In genomic region chr6:35493307-35493983, GRCh38 we compare ENCODE assay signal across 16 cellular contexts. TPM values are rescaled to one million over a fixed set of nuclear protein-coding genes. Genes with fewer than 3 reads are reported as not detected.
DNase-seq lines count a peak whose midpoint lies in the region; ATAC-seq and TF ChIP-seq lines count a peak whose summit lies in the region.
"Had no signal": no experiment of that assay in that cellular context is flagged by ENCODE, and none has a peak within 500 bp of the region (broad histone marks: within the 10 kb centered on the region; RNA-seq: fewer than 3 reads in every experiment).

No MANE protein-coding gene starts in this region.

- no peak overlapping the region for H3K4me3 Mint-ChIP-seq in activated naive CD4-positive, alpha-beta T cell treated with anti-CD3 and anti-CD28 coated beads, Interleukin-2, amount 10 ng/mL, durations not matched to agents 7 days and 5 days
- no peak overlapping the region for H3K4me3 Mint-ChIP-seq in activated T-cell treated with anti-CD3 and anti-CD28 coated beads, Interleukin-2, amount 50 U/mL, for 72 hours
- H3K4me3 Mint-ChIP-seq in activated CD4-positive, alpha-beta memory T cell treated with anti-CD3 and anti-CD28 coated beads for 36 hours: no peak overlapping the region

- no peak for ATAC-seq in RWPE2 (ENCODE audit: low read depth)
- ATAC-seq in activated T-cell treated with anti-CD3 and anti-CD28 coated beads, Interleukin-2, amount 50 U/mL, for 72 hours (replicated peaks in 1 of 2): no peak
- ATAC-seq: naive thymus-derived CD8-positive, alpha-beta T cell had no signal

- H3K27me3 Mint-ChIP-seq in activated naive CD4-positive, alpha-beta T cell treated with anti-CD3 and anti-CD28 coated beads, Interleukin-2, amount 10 ng/mL, durations not matched to agents 7 days and 5 days: peaks cover 69% of the 10 kb centered on the region
- H3K27me3 Mint-ChIP-seq in activated T-cell treated with anti-CD3 and anti-CD28 coated beads, Interleukin-2, amount 50 U/mL, for 72 hours (ENCODE audit: low read depth): peaks cover 11% of the 10 kb centered on the region
- peaks cover 2% of the 10 kb centered on the region for H3K27me3 Mint-ChIP-seq in activated CD4-positive, alpha-beta memory T cell treated with anti-CD3 and anti-CD28 coated beads for 36 hours

- TF ChIP-seq CTCF in AG04449 (IDR thresholded peaks at IDR 0.05; ENCODE audit: insufficient read depth, low read length, missing control alignments): no peak
- TF ChIP-seq CTCF in RWPE2 (IDR thresholded peaks at IDR 0.05; ENCODE audit: poor library complexity, severe bottlenecking): no peak
- TF ChIP-seq CTCF in fibroblast of villous mesenchyme (IDR thresholded peaks at IDR 0.05; ENCODE audit: insufficient read depth, low read depth, low read length): no peak
- TF ChIP-seq CTCF in parathyroid adenoma (IDR thresholded peaks at IDR 0.05): no peak

- no peaks in the 10 kb centered on the region for H3K27me3 ChIP-seq in RWPE2 (ENCODE audit: insufficient read depth, poor library complexity, severe bottlenecking)
- H3K27me3 ChIP-seq in parathyroid adenoma (ENCODE audit: control insufficient read depth, insufficient read depth, low read length): no peaks in the 10 kb centered on the region

- H3K27ac Mint-ChIP-seq in activated naive CD4-positive, alpha-beta T cell treated with anti-CD3 and anti-CD28 coated beads, Interleukin-2, amount 10 ng/mL, durations not matched to agents 7 days and 5 days: no peak overlapping the region
- no peak overlapping the region for H3K27ac Mint-ChIP-seq in activated T-cell treated with anti-CD3 and anti-CD28 coated beads, Interleukin-2, amount 50 U/mL, for 72 hours
- no peak overlapping the region for H3K27ac Mint-ChIP-seq in activated CD4-positive, alpha-beta memory T cell treated with anti-CD3 and anti-CD28 coated beads for 36 hours

- H3K4me1 ChIP-seq in RWPE2 (ENCODE audit: insufficient read depth, poor library complexity, severe bottlenecking) (peaks cover 38% of the 10 kb centered on the region), parathyroid adenoma (peaks cover 59% of the 10 kb centered on the region)

- H3K4me3 ChIP-seq in AG04449 (ENCODE audit: low read depth, low read length) (peak overlapping the region; percentile 77), RWPE2 (ENCODE audit: severe bottlenecking) (no peak overlapping the region), fibroblast of villous mesenchyme (ENCODE audit: low read depth, low read length) (peak overlapping the region; percentile 82), parathyroid adenoma (ENCODE audit: low read depth, low read length) (no peak overlapping the region)

- H3K79me2 ChIP-seq in parathyroid adenoma: peaks cover 9% of the 10 kb centered on the region

- CTCF ChIA-PET in AG04449 (lab: Yijun Ruan, JAX): no interaction called here
- CTCF ChIA-PET in activated naive CD4-positive, alpha-beta T cell treated with anti-CD3 and anti-CD28 coated beads, Interleukin-2, amount 10 ng/mL, durations not matched to agents 7 days and 5 days (lab: Charles Lee): no interaction called here
- CTCF ChIA-PET in activated CD4-positive, alpha-beta memory T cell treated with anti-CD3 and anti-CD28 coated beads for 36 hours (lab: Charles Lee): interaction anchor here (1.5 kb wide), 1 partner anchor 196 kb away, joined by 3 read pairs; the partner anchor contains the start of gene DEF6

- no peaks in the 10 kb centered on the region for H3K9me3 Mint-ChIP-seq in activated naive CD4-positive, alpha-beta T cell treated with anti-CD3 and anti-CD28 coated beads, Interleukin-2, amount 10 ng/mL, durations not matched to agents 7 days and 5 days
- H3K9me3 Mint-ChIP-seq in activated T-cell treated with anti-CD3 and anti-CD28 coated beads, Interleukin-2, amount 50 U/mL, for 72 hours: no peaks in the 10 kb centered on the region
- no peaks in the 10 kb centered on the region for H3K9me3 Mint-ChIP-seq in activated CD4-positive, alpha-beta memory T cell treated with anti-CD3 and anti-CD28 coated beads for 36 hours

- H3K36me3 ChIP-seq in RWPE2 (ENCODE audit: low read depth) (no peaks in the 10 kb centered on the region), parathyroid adenoma (ENCODE audit: control insufficient read depth, insufficient read depth, low read length) (no peaks in the 10 kb centered on the region)

- H3K36me3 Mint-ChIP-seq in activated naive CD4-positive, alpha-beta T cell treated with anti-CD3 and anti-CD28 coated beads, Interleukin-2, amount 10 ng/mL, durations not matched to agents 7 days and 5 days: no peaks in the 10 kb centered on the region
- no peaks in the 10 kb centered on the region for H3K36me3 Mint-ChIP-seq in activated T-cell treated with anti-CD3 and anti-CD28 coated beads, Interleukin-2, amount 50 U/mL, for 72 hours (ENCODE audit: insufficient read depth in 2 of 2)
- no peaks in the 10 kb centered on the region for H3K36me3 Mint-ChIP-seq in activated CD4-positive, alpha-beta memory T cell treated with anti-CD3 and anti-CD28 coated beads for 36 hours
- H3K36me3 Mint-ChIP-seq: naive thymus-derived CD8-positive, alpha-beta T cell had no signal

- intact Hi-C loops in activated CD4-positive, alpha-beta memory T cell treated with anti-CD3 and anti-CD28 coated beads for 36 hours (cut with micrococcal nuclease): no loop called here

- no peak overlapping the region for H3K4me2 ChIP-seq in parathyroid adenoma (ENCODE audit: low read length)
- H3K4me2 ChIP-seq: KMS-11 had no signal

- DNase-seq in AG04449 (ENCODE audit: low read depth, low spot score): no peak
- peak; percentile 52 for DNase-seq in RWPE2 (ENCODE audit: low spot score)
- no peak for DNase-seq in fibroblast of villous mesenchyme (ENCODE audit: low read depth)
- no peak for DNase-seq in activated naive CD4-positive, alpha-beta T cell treated with anti-CD3 and anti-CD28 coated beads, Interleukin-2, amount 10 ng/mL, durations not matched to agents 7 days and 5 days
- DNase-seq in central memory CD4-positive, alpha-beta T cell: no peak
- DNase-seq in activated T-cell treated with anti-CD3 and anti-CD28 coated beads, Interleukin-2, amount 50 U/mL, for 72 hours: no peak
- no peak for DNase-seq in activated CD4-positive, alpha-beta memory T cell treated with anti-CD3 and anti-CD28 coated beads for 36 hours
- DNase-seq: DMS79 treated with DMSO at 0.1 percent for 48 hours; naive thymus-derived CD8-positive, alpha-beta T cell; NCI-H1694 treated with DMSO at 0.1 percent for 48 hours; SHP77 treated with DMSO at 0.1 percent for 48 hours had no signal

- H3K9ac ChIP-seq in parathyroid adenoma: no peak overlapping the region
- H3K9ac ChIP-seq: KMS-11 had no signal

- H3K9me3 ChIP-seq in RWPE2 (ENCODE audit: severe bottlenecking): no peaks in the 10 kb centered on the region
- H3K9me3 ChIP-seq in parathyroid adenoma (ENCODE audit: control insufficient read depth, low read length): no peaks in the 10 kb centered on the region

- H3K27ac ChIP-seq in RWPE2 (ENCODE audit: poor library complexity, severe bottlenecking) (peak overlapping the region; percentile 96), parathyroid adenoma (peak overlapping the region; percentile 42)
- H3K27ac ChIP-seq: KMS-11 had no signal

- POLR2A ChIA-PET in AG04449 (lab: Yijun Ruan, JAX): no interaction called here
- POLR2A ChIA-PET in activated CD4-positive, alpha-beta memory T cell treated with anti-CD3 and anti-CD28 coated beads for 36 hours (lab: Charles Lee): no interaction called here

- H2AFZ ChIP-seq in parathyroid adenoma: no peak overlapping the region

- peaks cover 12% of the 10 kb centered on the region for H3K4me1 Mint-ChIP-seq in activated naive CD4-positive, alpha-beta T cell treated with anti-CD3 and anti-CD28 coated beads, Interleukin-2, amount 10 ng/mL, durations not matched to agents 7 days and 5 days
- peaks cover 14% of the 10 kb centered on the region for H3K4me1 Mint-ChIP-seq in activated T-cell treated with anti-CD3 and anti-CD28 coated beads, Interleukin-2, amount 50 U/mL, for 72 hours (ENCODE audit: low read depth)
- H3K4me1 Mint-ChIP-seq in activated CD4-positive, alpha-beta memory T cell treated with anti-CD3 and anti-CD28 coated beads for 36 hours (ENCODE audit: low read depth): peaks cover 10% of the 10 kb centered on the region

RNA-seq across cellular contexts. Expression of gene TEAD3, which starts 3.4 kb away (rescaled TPM):
- 23.7 and 27.1 TPM in 2 replicates for total RNA-seq in fibroblast of villous mesenchyme
- 1 to 10 TPM; 1.7 to 1.9 TPM for total RNA-seq in activated T-cell treated with anti-CD3 and anti-CD28 coated beads, Interleukin-2, amount 50 U/mL, for 72 hours
- total RNA-seq in activated CD4-positive, alpha-beta memory T cell treated with anti-CD3 and anti-CD28 coated beads for 36 hours: 1 to 10 TPM; 1.8 to 2.2 TPM

RNA-seq across cellular contexts. Expression of gene TULP1, which starts 19.3 kb away (rescaled TPM):
- not detected in 2 replicates for total RNA-seq in fibroblast of villous mesenchyme
- not detected for total RNA-seq in activated T-cell treated with anti-CD3 and anti-CD28 coated beads, Interleukin-2, amount 50 U/mL, for 72 hours
- not detected for total RNA-seq in activated CD4-positive, alpha-beta memory T cell treated with anti-CD3 and anti-CD28 coated beads for 36 hours
- total RNA-seq: dermis microvascular lymphatic vessel endothelial cell; frontal cortex; kidney epithelial cell; naive thymus-derived CD8-positive, alpha-beta T cell had no signal

RNA-seq across cellular contexts. Expression of gene RPL10A, which starts 25.2 kb away (rescaled TPM):
- 1,513 and 2,144 TPM in 2 replicates for total RNA-seq in fibroblast of villous mesenchyme
- 1,000 to 10,000 TPM; 2,353 to 2,363 TPM for total RNA-seq in activated T-cell treated with anti-CD3 and anti-CD28 coated beads, Interleukin-2, amount 50 U/mL, for 72 hours
- 1,000 to 10,000 TPM; 2,144 to 2,205 TPM for total RNA-seq in activated CD4-positive, alpha-beta memory T cell treated with anti-CD3 and anti-CD28 coated beads for 36 hours

RNA-seq across cellular contexts. Expression of gene FANCE, which starts 41.3 kb away (rescaled TPM):
- total RNA-seq in fibroblast of villous mesenchyme: 4.5 and 6.5 TPM in 2 replicates
- 10 to 100 TPM; 22.0 to 27.2 TPM for total RNA-seq in activated T-cell treated with anti-CD3 and anti-CD28 coated beads, Interleukin-2, amount 50 U/mL, for 72 hours
- total RNA-seq in activated CD4-positive, alpha-beta memory T cell treated with anti-CD3 and anti-CD28 coated beads for 36 hours: 10 to 100 TPM; 18.9 to 19.2 TPM

Comparison
In these comparisons a context has a peak if more than half of its experiments do, and no peak if none do; other contexts are left out.
1. H3K4me3 ChIP-seq: peak in AG04449 (single experiment) and fibroblast of villous mesenchyme (single experiment); none in RWPE2 (single experiment) and parathyroid adenoma (single experiment).